In the genomic region with DNA sequence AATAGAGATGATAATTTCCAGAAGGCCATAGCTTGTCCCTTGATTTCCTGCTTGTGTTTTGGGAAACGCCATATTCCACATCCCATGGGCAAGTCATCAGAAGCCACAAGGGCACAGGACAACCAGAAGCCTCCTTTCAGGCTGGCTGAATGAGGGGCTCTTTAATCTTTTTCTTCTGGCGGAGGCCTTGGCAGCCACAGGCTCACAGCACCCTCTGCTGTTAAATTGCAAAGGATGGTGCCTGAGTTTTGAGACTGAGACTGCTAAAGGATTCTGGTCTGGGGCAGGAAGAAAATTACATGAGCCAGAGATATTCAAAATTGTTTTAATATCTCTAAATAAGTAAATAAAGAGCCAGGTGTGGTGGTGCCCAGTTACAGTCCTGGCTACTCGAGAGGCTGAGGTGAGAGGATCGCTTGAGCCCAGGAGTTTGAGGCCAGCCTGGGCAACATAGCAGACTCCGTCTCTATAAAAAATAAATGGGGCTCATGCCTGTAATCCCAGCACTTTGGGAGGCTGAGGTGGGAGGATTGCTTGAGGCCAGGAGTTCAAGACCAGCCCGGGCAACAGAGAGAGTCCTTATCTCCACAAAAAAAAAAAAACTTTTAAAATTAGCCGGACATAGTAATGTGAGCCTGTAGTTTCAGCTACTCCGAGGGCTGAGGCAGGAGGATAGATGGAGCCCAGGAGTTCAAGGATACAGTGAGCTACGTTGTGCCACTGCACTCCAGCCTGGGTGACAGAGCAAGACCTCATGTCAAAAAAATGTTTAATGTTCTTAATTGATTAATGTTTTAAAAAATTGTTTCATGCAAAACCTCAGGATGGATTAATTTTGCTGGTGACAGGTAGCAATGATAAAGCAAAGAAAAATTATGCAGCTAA, we compare ENCODE assay signal across 8 cellular contexts. TPM values are rescaled to one million over a fixed set of nuclear protein-coding genes. Genes with fewer than 3 reads are reported as not detected.
DNase-seq lines count a peak whose midpoint lies in the region; ATAC-seq, FAIRE-seq and TF ChIP-seq lines count a peak whose summit lies in the region.

No MANE protein-coding gene starts in this region.

- no peaks in the 10 kb centered on the region for H3K9me3 Mint-ChIP-seq in activated CD4-positive, alpha-beta T cell treated with anti-CD3 and anti-CD28 coated beads, Interleukin-2, amount 10 ng/mL, durations not matched to agents 7 days and 5 days

- peak; percentile 59 for FAIRE-seq in GM12891 (lab: Jason Lieb, UNC)

- no peaks in the 10 kb centered on the region for H3K36me3 Mint-ChIP-seq in activated CD4-positive, alpha-beta T cell treated with anti-CD3 and anti-CD28 coated beads, Interleukin-2, amount 10 ng/mL, durations not matched to agents 7 days and 5 days (ENCODE audit: low read depth)

- DNase-seq in AG09309 (ENCODE audit: low read depth) (peak; percentile 20), GM12891 (ENCODE audit: insufficient read length, low spot score) (peak; percentile 40), NCI-H2227 (lab: John Stamatoyannopoulos, UW; ENCODE audit: unreplicated experiment) (peak; percentile 74), fibroblast of the aortic adventitia (ENCODE audit: low read depth) (peak; percentile 78), nucleus accumbens (lab: John Stamatoyannopoulos, UW) (peak in 32 of 56 donors; percentile 0 to 49 (median 12))
- DNase-seq in activated CD4-positive, alpha-beta T cell treated with anti-CD3 and anti-CD28 coated beads, Interleukin-2, amount 10 ng/mL, durations not matched to agents 7 days and 5 days, result peak; percentile 34

- TF ChIP-seq POLR2A in GM12891 (IDR thresholded peaks at IDR 0.05; ENCODE audit: low read depth, low read length), result no peak

- H3K4me3 Mint-ChIP-seq in activated CD4-positive, alpha-beta T cell treated with anti-CD3 and anti-CD28 coated beads, Interleukin-2, amount 10 ng/mL, durations not matched to agents 7 days and 5 days, result no peak overlapping the region

- CTCF ChIA-PET in activated CD4-positive, alpha-beta T cell treated with anti-CD3 and anti-CD28 coated beads, Interleukin-2, amount 10 ng/mL, durations not matched to agents 7 days and 5 days (lab: Charles Lee), result interaction anchor here (1.0 kb wide), 1 partner anchor 19 kb away, joined by 4 read pairs; no protein-coding TSS in a partner anchor

- TF ChIP-seq CTCF in AG09309 (IDR thresholded peaks at IDR 0.05; ENCODE audit: control insufficient read depth, insufficient read depth, low read depth, low read length, missing control alignments) (peak; percentile 81), fibroblast of the aortic adventitia (IDR thresholded peaks at IDR 0.05; ENCODE audit: insufficient read depth, low read length) (peak; percentile 75)

- no peaks in the 10 kb centered on the region for H3K4me1 Mint-ChIP-seq in activated CD4-positive, alpha-beta T cell treated with anti-CD3 and anti-CD28 coated beads, Interleukin-2, amount 10 ng/mL, durations not matched to agents 7 days and 5 days

- H3K27me3 Mint-ChIP-seq in activated CD4-positive, alpha-beta T cell treated with anti-CD3 and anti-CD28 coated beads, Interleukin-2, amount 10 ng/mL, durations not matched to agents 7 days and 5 days, result peaks cover 12% of the 10 kb centered on the region

- ATAC-seq in HG02840 (IDR thresholded peaks at IDR 0.05; ENCODE audit: low FRiP score, unreplicated experiment) (no peak), HG03571 (IDR thresholded peaks at IDR 0.05; ENCODE audit: unreplicated experiment) (no peak)

- H3K4me3 ChIP-seq in AG09309 (ENCODE audit: control insufficient read depth, low read depth, low read length) (no peak overlapping the region), fibroblast of the aortic adventitia (ENCODE audit: low read depth, low read length) (no peak overlapping the region)

- POLR2A ChIA-PET in activated CD4-positive, alpha-beta T cell treated with anti-CD3 and anti-CD28 coated beads, Interleukin-2, amount 10 ng/mL, durations not matched to agents 7 days and 5 days (lab: Charles Lee), result no interaction called here

- no peak overlapping the region for H3K27ac Mint-ChIP-seq in activated CD4-positive, alpha-beta T cell treated with anti-CD3 and anti-CD28 coated beads, Interleukin-2, amount 10 ng/mL, durations not matched to agents 7 days and 5 days

TF ChIP-seq in GM12891, 5 proteins besides CTCF, POLR2A, EP300 and RAD21:
- TF ChIP-seq POU2F2 (IDR thresholded peaks at IDR 0.05; ENCODE audit: low read depth, low read length) (no peak), POLR2AphosphoS5 (IDR thresholded peaks at IDR 0.05; ENCODE audit: low read depth, low read length) (no peak), SPI1 (IDR thresholded peaks at IDR 0.05; ENCODE audit: low read depth, low read length) (no peak), PAX5 (IDR thresholded peaks at IDR 0.05; ENCODE audit: insufficient read depth, low read length, severe bottlenecking) (no peak), TAF1 (IDR thresholded peaks at IDR 0.05; ENCODE audit: low read depth, low read length) (no peak)
TF ChIP-seq in GM12891: peak in this region for 0.

RNA-seq across cellular contexts. Expression of a gene that starts 26.3 kb away (rescaled TPM):
- 35.9 TPM for polyA plus RNA-seq in GM12891 (2012; ENCODE audit: low read depth, missing spikeins)
- total RNA-seq in activated CD4-positive, alpha-beta T cell treated with anti-CD3 and anti-CD28 coated beads, Interleukin-2, amount 10 ng/mL, durations not matched to agents 7 days and 5 days, result 10 to 100 TPM; 31.4 to 43.0 TPM
- 18.9 and 20.0 TPM in 2 replicates for total RNA-seq in fibroblast of the aortic adventitia (ENCODE audit: low replicate concordance)

RNA-seq across cellular contexts. Expression of a gene that starts 37.4 kb away (rescaled TPM):
- polyA plus RNA-seq in GM12891 (2012; ENCODE audit: low read depth, missing spikeins), result 0.04 TPM
- not detected for total RNA-seq in activated CD4-positive, alpha-beta T cell treated with anti-CD3 and anti-CD28 coated beads, Interleukin-2, amount 10 ng/mL, durations not matched to agents 7 days and 5 days
- not detected in 2 replicates for total RNA-seq in fibroblast of the aortic adventitia (ENCODE audit: low replicate concordance)

RNA-seq across cellular contexts. Expression of a gene that starts 41.9 kb away (rescaled TPM):
- 2.0 TPM for polyA plus RNA-seq in GM12891 (2012; ENCODE audit: low read depth, missing spikeins)
- under 1 TPM; 0.12 to 0.22 TPM for total RNA-seq in activated CD4-positive, alpha-beta T cell treated with anti-CD3 and anti-CD28 coated beads, Interleukin-2, amount 10 ng/mL, durations not matched to agents 7 days and 5 days
- total RNA-seq in fibroblast of the aortic adventitia (ENCODE audit: low replicate concordance), result 0.18 and 0.65 TPM in 2 replicates

RNA-seq across cellular contexts. Expression of a gene that starts 42.4 kb away (rescaled TPM):
- polyA plus RNA-seq in GM12891 (2012; ENCODE audit: low read depth, missing spikeins), result 6.9 TPM
- total RNA-seq in activated CD4-positive, alpha-beta T cell treated with anti-CD3 and anti-CD28 coated beads, Interleukin-2, amount 10 ng/mL, durations not matched to agents 7 days and 5 days, result 10 to 100 TPM; 13.0 to 14.0 TPM
- 7.7 and 12.1 TPM in 2 replicates for total RNA-seq in fibroblast of the aortic adventitia (ENCODE audit: low replicate concordance)

Comparison
In these comparisons a context has a peak if more than half of its experiments do, and no peak if none do; other contexts are left out.
1. DNase-seq: peak in every context shown above with its lines; median percentile 78 in fibroblast of the aortic adventitia; 74 in NCI-H2227; 40 in GM12891; 34 in activated CD4-positive, alpha-beta T cell treated with anti-CD3 and anti-CD28 coated beads, Interleukin-2, amount 10 ng/mL, durations not matched to agents 7 days and 5 days; 20 in AG09309; 12 in nucleus accumbens.